Comparison of ENCODE assay signal across 11 cellular contexts in genomic region chr19:33438016-33438671, GRCh38.
A peak's percentile ranks its signal among the peaks of the same experiment; 100 is the strongest.
DNase-seq lines count a peak whose midpoint lies in the region; ATAC-seq, FAIRE-seq and TF ChIP-seq lines count a peak whose summit lies in the region.
"Had no signal": no experiment of that assay in that cellular context is flagged by ENCODE, and none has a peak within 500 bp of the region (broad histone marks: within the 10 kb centered on the region; RNA-seq: fewer than 3 reads in every experiment).

No MANE protein-coding gene starts in this region.

- H3K27ac Mint-ChIP-seq in HFFc6: no peak overlapping the region
- H3K27ac Mint-ChIP-seq: CD8-positive, alpha-beta memory T cell had no signal

- H3K4me3 Mint-ChIP-seq in HFFc6: no peak overlapping the region
- H3K4me3 Mint-ChIP-seq: CD8-positive, alpha-beta memory T cell had no signal

- H3K9me3 ChIP-seq in kidney (ENCODE audit: control insufficient read depth in 1 of 2, low read length in 2 of 2) (no peaks in the 10 kb centered on the region), smooth muscle cell (replicated peaks; ENCODE audit: low read depth) (no peaks in the 10 kb centered on the region)

- H3K36me3 Mint-ChIP-seq in HFFc6 (ENCODE audit: low read depth): 0 out of 2 replicates have a peak, but pooled peaks cover 5% of the 10 kb centered on the region

- no peak overlapping the region for H3K27ac ChIP-seq in kidney (ENCODE audit: low read depth in 2 of 2, low read length in 2 of 2)
- H3K27ac ChIP-seq in smooth muscle cell (ENCODE audit: low read depth): no peak overlapping the region
- H3K27ac ChIP-seq: hepatocyte had no signal

- ATAC-seq in HG02623 (IDR thresholded peaks at IDR 0.05; ENCODE audit: unreplicated experiment) (no peak), HG03342 (IDR thresholded peaks at IDR 0.05; ENCODE audit: unreplicated experiment) (no peak)

- H3K9ac ChIP-seq in kidney (ENCODE audit: low read length in 2 of 2) (no peak overlapping the region), smooth muscle cell (ENCODE audit: low read depth) (no peak overlapping the region)

- no peaks in the 10 kb centered on the region for H3K27me3 Mint-ChIP-seq in HFFc6 (ENCODE audit: insufficient read depth)
- H3K27me3 Mint-ChIP-seq: CD8-positive, alpha-beta memory T cell had no signal

- H3K36me3 ChIP-seq in kidney (ENCODE audit: control insufficient read depth in 1 of 2, insufficient read depth in 2 of 2, low read length in 2 of 2) (no peaks in the 10 kb centered on the region), smooth muscle cell (ENCODE audit: low read depth) (no peaks in the 10 kb centered on the region)

- no peak overlapping the region for H2AFZ ChIP-seq in smooth muscle cell (ENCODE audit: low read depth)
- H2AFZ ChIP-seq: hepatocyte had no signal

- DNase-seq in A172 (ENCODE audit: low spot score) (peak; percentile 49), HFFc6 (no peak), SW480 (ENCODE audit: low spot score) (peak; percentile 28), kidney (peak; percentile 65), smooth muscle cell (lab: John Stamatoyannopoulos, UW; ENCODE audit: unreplicated experiment) (no peak), CD1c-positive myeloid dendritic cell (ENCODE audit: extremely low spot score) (no peak)
- DNase-seq: NCI-H1436 had no signal

- no peak overlapping the region for H3K4me2 ChIP-seq in smooth muscle cell
- H3K4me2 ChIP-seq: hepatocyte had no signal

- 96% methylated on average over 10 of the region's 10 CpGs for WGBS in smooth muscle cell (ENCODE audit: low lambda C conversion rate)

- H3K9me3 Mint-ChIP-seq in HFFc6: no peaks in the 10 kb centered on the region
- H3K9me3 Mint-ChIP-seq: CD8-positive, alpha-beta memory T cell had no signal

- H3K79me2 ChIP-seq in smooth muscle cell (ENCODE audit: low read depth): no peaks in the 10 kb centered on the region
- H3K79me2 ChIP-seq: hepatocyte had no signal

- no peak overlapping the region for H3K4me3 ChIP-seq in kidney (ENCODE audit: low read length in 2 of 2)
- no peak overlapping the region for H3K4me3 ChIP-seq in smooth muscle cell
- H3K4me3 ChIP-seq: hepatocyte had no signal

- peak; percentile 61 for TF ChIP-seq CTCF in HFFc6 (IDR thresholded peaks at IDR 0.05)
- peak; percentile 13 for TF ChIP-seq CTCF in kidney (IDR thresholded peaks at IDR 0.05; ENCODE audit: borderline replicate concordance, extremely low read depth, insufficient read depth)
- no peak for TF ChIP-seq CTCF in smooth muscle cell (IDR thresholded peaks at IDR 0.05; ENCODE audit: borderline replicate concordance, insufficient read depth, poor library complexity, severe bottlenecking)

- FAIRE-seq in kidney (lab: Jason Lieb, UNC): no peak

- peaks cover 6 to 17% of the 10 kb centered on the region in 2 donors for H3K4me1 ChIP-seq in kidney (ENCODE audit: control insufficient read depth in 1 of 2, insufficient read depth in 1 of 2, low read depth in 1 of 2, low read length in 2 of 2)
- H3K4me1 ChIP-seq in smooth muscle cell (ENCODE audit: low read depth): no peaks in the 10 kb centered on the region

- H3K27me3 ChIP-seq in smooth muscle cell (ENCODE audit: low read depth): no peaks in the 10 kb centered on the region
- H3K27me3 ChIP-seq: hepatocyte had no signal

- H4K20me1 ChIP-seq in smooth muscle cell (ENCODE audit: low read depth): no peaks in the 10 kb centered on the region

- no peaks in the 10 kb centered on the region for H3F3A ChIP-seq in smooth muscle cell (ENCODE audit: low read depth)

- peaks cover 4% of the 10 kb centered on the region; the same call in 1 of the 2 replicates for H3K4me1 Mint-ChIP-seq in HFFc6 (ENCODE audit: low read depth)

- intact Hi-C loops in kidney (cut with DNase I): no loop called here

Comparison
In these comparisons a context has a peak if more than half of its experiments do, and no peak if none do; other contexts are left out.
1. DNase-seq: peak in A172 (single experiment), SW480 (single experiment) and kidney (single experiment); none in HFFc6 (single experiment), smooth muscle cell (single experiment) and CD1c-positive myeloid dendritic cell (single experiment).